32 cellular contexts compared by ENCODE assay signal in the genomic region with DNA sequence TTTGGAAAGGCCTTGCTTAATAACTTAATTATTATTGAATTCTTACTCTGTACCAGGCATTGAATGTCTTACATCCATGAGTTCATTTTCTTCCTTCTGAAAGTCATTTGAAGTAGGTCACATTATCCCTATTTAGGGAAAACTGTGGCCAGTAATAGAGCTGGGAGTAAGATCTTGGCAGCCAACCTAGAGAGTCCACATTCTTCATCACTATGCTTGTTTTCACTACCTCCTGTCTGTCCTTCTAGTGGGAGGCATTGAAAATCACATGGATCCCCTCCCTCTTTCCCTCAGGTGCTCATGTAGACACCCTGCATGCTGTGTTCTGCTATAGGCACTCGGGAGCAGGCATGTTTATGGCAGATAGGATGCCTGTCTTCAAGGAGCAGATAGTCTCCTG.
"Had no signal": no experiment of that assay in that cellular context is flagged by ENCODE, and none has a peak within 500 bp of the region (broad histone marks: within the 10 kb centered on the region; RNA-seq: fewer than 3 reads in every experiment).

No MANE protein-coding gene starts in this region.

- H3K4me1 ChIP-seq: body of pancreas, SJCRH30 had no signal

- H3K4me3 Mint-ChIP-seq: activated B cell treated with CpG ODN at 0.5 μM for 24 hours; activated CD4-positive, alpha-beta T cell treated with anti-CD3 and anti-CD28 coated beads, Interleukin-2, amount 10 ng/mL, durations not matched to agents 24 days and 14 days; activated CD8-positive, alpha-beta memory T cell treated with anti-CD3 and anti-CD28 coated beads, Interleukin-2, amount 10 ng/mL, durations not matched to agents 7 days and 5 days; activated naive CD8-positive, alpha-beta T cell treated with anti-CD3 and anti-CD28 coated beads, Interleukin-2, amount 50 U/mL, for 24 hours; activated T-cell treated with anti-CD3 and anti-CD28 coated beads, Interleukin-2, amount 50 U/mL, for 4 hours; central memory CD8-positive, alpha-beta T cell; T-helper 1 cell treated with Interleukin-12 subunit alpha and Interleukin-12 subunit beta and Interleukin-4 antibody, amounts not matched to agents 30 μg/mL and 1 μg/mL, for 36 hours had no signal

- H3K27me3 Mint-ChIP-seq: activated CD4-positive, alpha-beta T cell treated with anti-CD3 and anti-CD28 coated beads, Interleukin-2, amount 10 ng/mL, durations not matched to agents 24 days and 14 days; activated CD8-positive, alpha-beta memory T cell treated with anti-CD3 and anti-CD28 coated beads, Interleukin-2, amount 10 ng/mL, durations not matched to agents 7 days and 5 days; central memory CD8-positive, alpha-beta T cell had no signal

- H3K27me3 ChIP-seq: body of pancreas, MG63, SJCRH30 had no signal

- DNase-seq: activated B cell treated with CpG ODN at 0.5 μM for 24 hours; activated CD4-positive, alpha-beta T cell treated with anti-CD3 and anti-CD28 coated beads for 1 hour; activated CD4-positive, alpha-beta T cell treated with anti-CD3 and anti-CD28 coated beads, Interleukin-2, amount 10 ng/mL, durations not matched to agents 24 days and 14 days; activated CD4-positive, alpha-beta T cell treated with anti-CD3 and anti-CD28 coated beads, Interleukin-2, amount 50 U/mL, for 48 hours; activated CD8-positive, alpha-beta memory T cell treated with anti-CD3 and anti-CD28 coated beads, Interleukin-2, amount 10 ng/mL, durations not matched to agents 7 days and 5 days; activated effector memory CD4-positive, alpha-beta T cell treated with anti-CD3 and anti-CD28 coated beads, Interleukin-2, amount 50 U/mL, for 16 hours; activated naive CD4-positive, alpha-beta T cell treated with Interleukin-2 at 50 U/mL for 16 hours; activated naive CD8-positive, alpha-beta T cell treated with anti-CD3 and anti-CD28 coated beads, Interleukin-2, amount 50 U/mL, for 24 hours; activated T-cell treated with anti-CD3 and anti-CD28 coated beads, Interleukin-2, amount 50 U/mL, for 4 hours; amygdala; body of pancreas; MG63; MV-4-11; NCI-H1092 treated with DMSO at 0.1 percent for 48 hours; NCI-H1417 treated with DMSO at 0.1 percent for 48 hours; NCI-H1694; NCI-H2029; NCI-H2107; NCI-H2171 treated with DMSO at 0.1 percent for 48 hours; NCI-H226; NCI-H526 treated with DMSO at 0.1 percent for 48 hours; NCI-H82; NK-92 treated with Interleukin-12 subunit alpha and Interleukin-12 subunit beta, amount 100 ng/mL, for 24 hours; OCI-M1; RPMI8226; SJCRH30; T-helper 9 cell had no signal

- ATAC-seq: activated CD8-positive, alpha-beta memory T cell treated with anti-CD3 and anti-CD28 coated beads, Interleukin-2, amount 10 ng/mL, durations not matched to agents 7 days and 5 days; activated naive CD4-positive, alpha-beta T cell treated with anti-CD3 and anti-CD28 coated beads, Interleukin-2, amount 50 U/mL, for 72 hours; activated naive CD8-positive, alpha-beta T cell treated with anti-CD3 and anti-CD28 coated beads, Interleukin-2, amount 50 U/mL, for 24 hours; activated T-cell treated with anti-CD3 and anti-CD28 coated beads, Interleukin-2, amount 50 U/mL, for 4 hours; body of pancreas; Panc1; Right ventricle myocardium inferior had no signal

- H3K4me1 Mint-ChIP-seq: activated B cell treated with CpG ODN at 0.5 μM for 24 hours; activated CD4-positive, alpha-beta T cell treated with anti-CD3 and anti-CD28 coated beads, Interleukin-2, amount 10 ng/mL, durations not matched to agents 24 days and 14 days; activated CD8-positive, alpha-beta memory T cell treated with anti-CD3 and anti-CD28 coated beads, Interleukin-2, amount 10 ng/mL, durations not matched to agents 7 days and 5 days; activated naive CD8-positive, alpha-beta T cell treated with anti-CD3 and anti-CD28 coated beads, Interleukin-2, amount 50 U/mL, for 24 hours; central memory CD8-positive, alpha-beta T cell had no signal

- H3K27ac Mint-ChIP-seq: activated B cell treated with CpG ODN at 0.5 μM for 24 hours; activated CD4-positive, alpha-beta T cell treated with anti-CD3 and anti-CD28 coated beads, Interleukin-2, amount 10 ng/mL, durations not matched to agents 24 days and 14 days; activated CD8-positive, alpha-beta memory T cell treated with anti-CD3 and anti-CD28 coated beads, Interleukin-2, amount 10 ng/mL, durations not matched to agents 7 days and 5 days; activated naive CD4-positive, alpha-beta T cell treated with anti-CD3 and anti-CD28 coated beads, Interleukin-2, amount 50 U/mL, for 72 hours; activated naive CD8-positive, alpha-beta T cell treated with anti-CD3 and anti-CD28 coated beads, Interleukin-2, amount 50 U/mL, for 24 hours; T-helper 1 cell treated with Interleukin-12 subunit alpha and Interleukin-12 subunit beta and Interleukin-4 antibody, amounts not matched to agents 30 μg/mL and 1 μg/mL, for 36 hours had no signal

- H3K4me3 ChIP-seq: body of pancreas, MG63, SJCRH30 had no signal

- H3K9me3 ChIP-seq: body of pancreas, MG63, SJCRH30 had no signal

- H3K36me3 Mint-ChIP-seq: activated CD8-positive, alpha-beta memory T cell treated with anti-CD3 and anti-CD28 coated beads, Interleukin-2, amount 10 ng/mL, durations not matched to agents 7 days and 5 days; activated naive CD4-positive, alpha-beta T cell treated with anti-CD3 and anti-CD28 coated beads, Interleukin-2, amount 50 U/mL, for 72 hours had no signal

- H3K27ac ChIP-seq: body of pancreas, SJCRH30 had no signal

- H3K9me3 Mint-ChIP-seq: activated B cell treated with CpG ODN at 0.5 μM for 24 hours; activated naive CD8-positive, alpha-beta T cell treated with anti-CD3 and anti-CD28 coated beads, Interleukin-2, amount 50 U/mL, for 24 hours; activated T-cell treated with anti-CD3 and anti-CD28 coated beads, Interleukin-2, amount 50 U/mL, for 4 hours; central memory CD8-positive, alpha-beta T cell; T-helper 1 cell treated with Interleukin-12 subunit alpha and Interleukin-12 subunit beta and Interleukin-4 antibody, amounts not matched to agents 30 μg/mL and 1 μg/mL, for 36 hours had no signal

- H3K36me3 ChIP-seq: MG63, SJCRH30 had no signal
